8 cellular contexts compared by ENCODE assay signal in genomic region chr2:156435725-156436476, GRCh38. TPM values are rescaled to one million over a fixed set of nuclear protein-coding genes. Genes with fewer than 3 reads are reported as not detected.
DNase-seq lines count a peak whose midpoint lies in the region; ATAC-seq lines count a peak whose summit lies in the region.

TSS of gene GPD2 (plus strand) at chr2:156436379. CDS start at chr2:156476106, 39,727 bp downstream.

- DNase-seq in NCI-H774 (lab: John Stamatoyannopoulos, UW): peak; percentile 83
- DNase-seq in activated CD8-positive, alpha-beta memory T cell treated with anti-CD3 and anti-CD28 coated beads for 48 hours (ENCODE audit: low read depth in 2 of 3, low spot score in 2 of 3): peak; percentile 36 to 53 (median 50)
- peak; percentile 96 for DNase-seq in mesendoderm
- DNase-seq in stimulated activated CD8-positive, alpha-beta memory T cell treated with anti-CD3 and anti-CD28 coated beads, Interleukin-15, amount 100 ng/mL, for 24 hours (ENCODE audit: low read depth): peak; percentile 26

- WGBS in mesendoderm (ENCODE audit: extremely low coverage, insufficient coverage, low lambda C conversion rate): no CpG with 5 or more reads among the region's 75 CpGs

- no peak within 1 kb of the TSS for H4K5ac ChIP-seq in mesendoderm (ENCODE audit: low read length)

- peaks cover 4% of the 10 kb centered on the region for H3K79me1 ChIP-seq in mesendoderm (ENCODE audit: low read length)

- no peaks in the 10 kb centered on the region for H4K20me1 ChIP-seq in BLaER1

- peak within 1 kb of the TSS; percentile 89 for H2BK5ac ChIP-seq in mesendoderm (ENCODE audit: low read length)

- H2AK5ac ChIP-seq in mesendoderm (ENCODE audit: low read length): peak within 1 kb of the TSS; percentile 29

- H3K27ac ChIP-seq in BLaER1 (peak within 1 kb of the TSS; percentile 90), mesendoderm (ENCODE audit: low read depth, low read length) (peak within 1 kb of the TSS; percentile 99)

- peak within 1 kb of the TSS; percentile 98 for H3K56ac ChIP-seq in mesendoderm (ENCODE audit: low read length)

- H3K4ac ChIP-seq in mesendoderm (ENCODE audit: low read depth, low read length): peak within 1 kb of the TSS; percentile 40

- H4K8ac ChIP-seq in mesendoderm (ENCODE audit: low read depth, low read length): peak within 1 kb of the TSS; percentile 29

- H3K36me3 ChIP-seq in BLaER1: peaks cover 3% of the 10 kb centered on the region; the same call in 1 of the 2 replicates
- H3K36me3 ChIP-seq in endocrine pancreas (ENCODE audit: control insufficient read depth, insufficient read depth, low read length): no peaks in the 10 kb centered on the region
- H3K36me3 ChIP-seq in mesendoderm (ENCODE audit: control insufficient read depth, insufficient read depth, low read length): no peaks in the 10 kb centered on the region

- peak within 1 kb of the TSS; percentile 93 for H3K4me2 ChIP-seq in BLaER1
- peak within 1 kb of the TSS; percentile 81 for H3K4me2 ChIP-seq in mesendoderm (ENCODE audit: low read length)

- ATAC-seq in GM19025 (IDR thresholded peaks at IDR 0.05; ENCODE audit: low read depth, unreplicated experiment) (peak; percentile 59), HG03342 (IDR thresholded peaks at IDR 0.05; ENCODE audit: unreplicated experiment) (peak; percentile 62)

- no peaks in the 10 kb centered on the region for H3K27me3 ChIP-seq in BLaER1
- no peaks in the 10 kb centered on the region for H3K27me3 ChIP-seq in endocrine pancreas (ENCODE audit: control insufficient read depth, insufficient read depth, low read length)
- H3K27me3 ChIP-seq in mesendoderm (ENCODE audit: insufficient read depth, low read length, poor library complexity): no peaks in the 10 kb centered on the region

- peak within 1 kb of the TSS; percentile 99 for H3K23ac ChIP-seq in mesendoderm (ENCODE audit: low read length)

- H3K4me1 ChIP-seq in BLaER1 (peaks cover 22% of the 10 kb centered on the region), endocrine pancreas (ENCODE audit: control insufficient read depth, insufficient read depth, low read length) (peaks cover 13% of the 10 kb centered on the region), mesendoderm (ENCODE audit: control insufficient read depth, low read depth, low read length) (peaks cover 4% of the 10 kb centered on the region)

- H3K9me3 ChIP-seq in BLaER1: no peaks in the 10 kb centered on the region
- no peaks in the 10 kb centered on the region for H3K9me3 ChIP-seq in endocrine pancreas (ENCODE audit: control insufficient read depth, low read length)

- peaks cover 10% of the 10 kb centered on the region for H3K79me2 ChIP-seq in mesendoderm (ENCODE audit: control insufficient read depth, insufficient read depth, low read length)

- no peak within 1 kb of the TSS for H2BK120ac ChIP-seq in mesendoderm (ENCODE audit: low read depth, low read length)

- H3K9ac ChIP-seq in BLaER1 (peak within 1 kb of the TSS; percentile 91), endocrine pancreas (ENCODE audit: control insufficient read depth, insufficient read depth, low read length) (peak within 1 kb of the TSS; percentile 93), mesendoderm (ENCODE audit: low read length) (peak within 1 kb of the TSS; percentile 93)

- H3K4me3 ChIP-seq in BLaER1 (peak within 1 kb of the TSS; percentile 80), endocrine pancreas (ENCODE audit: control insufficient read depth, insufficient read depth, low read length) (peak within 1 kb of the TSS; percentile 91), mesendoderm (ENCODE audit: low read length) (peak within 1 kb of the TSS; percentile 59)

- H3K18ac ChIP-seq in mesendoderm (ENCODE audit: low read length): peak within 1 kb of the TSS; percentile 84

- no peak within 1 kb of the TSS for H2BK15ac ChIP-seq in mesendoderm (replicated peaks; ENCODE audit: low read depth)

RNA-seq across cellular contexts. Expression of gene GPD2, which starts in this region (rescaled TPM):
- 42.8 TPM for polyA plus RNA-seq in mesendoderm (2013, experiment 1 of 2)
- polyA plus RNA-seq in mesendoderm (2013, experiment 2 of 2): 40.8 TPM

Comparison
In these comparisons a context has a peak if more than half of its experiments do, and no peak if none do; other contexts are left out.
1. Peak in every context shown above with its lines: DNase-seq, ATAC-seq, H3K4me3 ChIP-seq and H3K27ac ChIP-seq.
2. DNase-seq: peak in every context shown above with its lines; median percentile 96 in mesendoderm; 83 in NCI-H774; 50 in activated CD8-positive, alpha-beta memory T cell treated with anti-CD3 and anti-CD28 coated beads for 48 hours; 26 in stimulated activated CD8-positive, alpha-beta memory T cell treated with anti-CD3 and anti-CD28 coated beads, Interleukin-15, amount 100 ng/mL, for 24 hours.